In the genomic region with DNA sequence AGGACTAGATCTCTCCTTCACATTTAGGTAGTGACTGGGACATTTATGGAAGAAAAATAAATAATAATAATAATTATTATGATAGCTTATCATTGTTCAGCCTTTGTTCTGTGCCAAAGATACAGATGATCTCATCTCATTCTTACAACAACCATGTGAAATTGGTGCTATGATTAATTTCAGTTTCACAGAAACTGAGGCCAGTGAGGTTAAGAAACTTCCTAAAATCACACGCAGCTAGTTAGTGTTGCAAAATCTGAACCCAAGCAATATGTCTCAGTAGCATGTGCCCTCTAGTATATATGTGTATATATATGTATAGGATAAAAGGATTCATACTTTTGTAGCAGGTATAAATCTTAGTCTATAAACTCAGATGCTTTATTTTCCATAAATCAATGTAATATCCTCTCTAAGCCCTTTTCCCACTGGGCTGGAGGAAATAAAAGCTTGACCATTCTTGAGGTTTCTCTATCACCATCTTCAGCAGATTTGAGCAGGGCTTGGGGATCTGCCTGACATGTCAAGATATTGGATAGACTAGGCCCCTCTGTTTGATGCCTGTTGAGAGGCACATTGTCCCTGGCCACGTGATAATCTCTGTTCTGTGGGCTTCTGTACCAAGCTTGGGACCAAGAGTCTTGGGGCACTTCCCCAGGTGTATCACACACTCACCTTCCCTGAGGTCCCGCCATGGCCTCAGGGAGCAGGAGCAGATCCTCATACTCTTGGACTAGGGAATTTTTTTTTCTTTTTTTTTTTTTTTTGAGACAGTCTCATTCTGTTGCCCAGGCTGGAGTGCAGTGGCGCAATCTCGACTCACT, we compare ENCODE assay signal across 8 cellular contexts.
A peak's percentile ranks its signal among the peaks of the same experiment; 100 is the strongest.
DNase-seq lines count a peak whose midpoint lies in the region; ATAC-seq and TF ChIP-seq lines count a peak whose summit lies in the region.

No MANE protein-coding gene starts in this region.

- CTCF ChIA-PET in RWPE1 (lab: Yijun Ruan, JAX), result interaction anchor here (0.6 to 0.7 kb wide), 2 partner anchors 86 to 514 kb away, joined by 3 to 4 read pairs; no protein-coding TSS in a partner anchor

- no peaks in the 10 kb centered on the region for H4K20me1 ChIP-seq in KMS-11 (ENCODE audit: insufficient read depth)

- TF ChIP-seq CTCF in KMS-11 (conservative IDR thresholded peaks at IDR 0.05; ENCODE audit: low read depth, low read length) (no peak), RWPE1 (conservative IDR thresholded peaks at IDR 0.05; ENCODE audit: low read depth) (no peak), uterus (IDR thresholded peaks at IDR 0.05) (no peak)

- H3K4me1 ChIP-seq in KMS-11 (ENCODE audit: low read depth, poor library complexity, severe bottlenecking), result peaks cover 29% of the 10 kb centered on the region
- H3K4me1 ChIP-seq in uterus, result peaks cover 0 to 9% of the 10 kb centered on the region in 2 donors

- peak overlapping the region; percentile 6; the same call in 1 of the 2 replicates for H2AFZ ChIP-seq in KMS-11 (ENCODE audit: low read depth)

- H3K79me2 ChIP-seq in KMS-11 (ENCODE audit: insufficient read depth, low read depth), result no peaks in the 10 kb centered on the region

- peak overlapping the region; percentile 13; the same call in 1 of the 2 replicates for H3K9ac ChIP-seq in KMS-11

- H3K27me3 ChIP-seq in KMS-11 (ENCODE audit: insufficient read depth, low read depth) (no peaks in the 10 kb centered on the region), uterus (no peaks in the 10 kb centered on the region)

- TF ChIP-seq POLR2A in uterus (IDR thresholded peaks at IDR 0.05), result no peak

- POLR2A ChIA-PET in RWPE1 (lab: Yijun Ruan, JAX; ENCODE audit: low non-redundant PET), result no interaction called here

- no peaks in the 10 kb centered on the region for H3K9me3 ChIP-seq in uterus

- intact Hi-C loops in uterus (cut with DNase I; ENCODE audit: low total_unique reads), result no loop called here

- H3K4me3 ChIP-seq in KMS-11 (IDR thresholded peaks at IDR 0.05; ENCODE audit: insufficient read depth, low read depth, low read length) (no peak overlapping the region), uterus (no peak overlapping the region)

- H3K4me2 ChIP-seq in KMS-11, result peak overlapping the region; percentile 56

- peak; percentile 45 for DNase-seq in kidney tubule cell (ENCODE audit: low spot score)
- no peak for DNase-seq in NCI-H1694 (lab: John Stamatoyannopoulos, UW)
- no peak for DNase-seq in RWPE1 (ENCODE audit: low spot score)
- DNase-seq in NCI-H2081 (lab: John Stamatoyannopoulos, UW), result no peak
- DNase-seq in uterus, result no peak

- H3K36me3 ChIP-seq in KMS-11 (ENCODE audit: insufficient read depth), result no peaks in the 10 kb centered on the region
- no peaks in the 10 kb centered on the region for H3K36me3 ChIP-seq in uterus

- peak overlapping the region; percentile 80 for H3K27ac ChIP-seq in KMS-11
- no peak overlapping the region for H3K27ac ChIP-seq in RWPE1
- H3K27ac ChIP-seq in uterus, result peak overlapping the region in 1 of 2 donors; percentile 4

- ATAC-seq in GM18861 (IDR thresholded peaks at IDR 0.05; ENCODE audit: unreplicated experiment) (peak; percentile 77), GM21825 (IDR thresholded peaks at IDR 0.05; ENCODE audit: unreplicated experiment) (peak; percentile 81)
